Comparison of ENCODE assay signal across 8 cellular contexts in the genomic region with DNA sequence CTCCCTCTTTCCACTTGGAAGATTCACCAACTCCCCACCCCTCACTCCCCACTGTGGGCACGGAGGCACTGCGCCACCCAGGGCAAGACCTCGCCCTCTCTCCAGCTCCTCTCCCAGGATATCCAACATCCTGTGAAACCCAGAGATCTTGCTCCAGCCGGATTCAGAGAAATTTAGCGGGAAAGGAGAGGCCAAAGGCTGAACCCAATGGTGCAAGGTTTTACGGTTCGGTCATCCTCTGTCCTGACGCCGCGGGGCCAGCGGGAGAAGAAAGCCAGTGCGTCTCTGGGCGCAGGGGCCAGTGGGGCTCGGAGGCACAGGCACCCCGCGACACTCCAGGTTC. TPM values are rescaled to one million over a fixed set of nuclear protein-coding genes. Genes with fewer than 3 reads are reported as not detected.
DNase-seq lines count a peak whose midpoint lies in the region; ATAC-seq, FAIRE-seq and TF ChIP-seq lines count a peak whose summit lies in the region.

No MANE protein-coding gene starts in this region.

- POLR2A ChIA-PET in BJ (lab: Charles Lee): interaction anchor here (0.6 kb wide), 1 partner anchor 27 kb away, joined by 3 read pairs; no protein-coding TSS in a partner anchor

- H3K9me3 ChIP-seq in MG63: no peaks in the 10 kb centered on the region
- H3K9me3 ChIP-seq in ectodermal cell (ENCODE audit: control insufficient read depth, low read length): no peaks in the 10 kb centered on the region

- peaks cover 50 to 63% of the 10 kb centered on the region in 2 donors for H3K4me1 Mint-ChIP-seq in natural killer cell treated with Interleukin-12 subunit alpha and Interleukin-12 subunit beta and Interleukin-15 and Interleukin-18, amount 100 ng/mL, for 72 hours (ENCODE audit: low read depth in 2 of 2)

- peak overlapping the region; percentile 95 for H3K4me3 ChIP-seq in BJ (ENCODE audit: low read depth, low read length)
- H3K4me3 ChIP-seq in MG63: peak overlapping the region; percentile 97
- peak overlapping the region; percentile 50 for H3K4me3 ChIP-seq in ectodermal cell (ENCODE audit: insufficient read depth, low read depth, low read length)

- no peaks in the 10 kb centered on the region for H3K4me1 ChIP-seq in ectodermal cell (ENCODE audit: control insufficient read depth, insufficient read depth, low read length)

- peak overlapping the region; percentile 99 for H3K4me3 Mint-ChIP-seq in natural killer cell treated with Interleukin-12 subunit alpha and Interleukin-12 subunit beta and Interleukin-15 and Interleukin-18, amount 100 ng/mL, for 72 hours

- H3K27me3 ChIP-seq in BJ (ENCODE audit: control insufficient read depth, insufficient read depth, low read length): no peaks in the 10 kb centered on the region
- no peaks in the 10 kb centered on the region for H3K27me3 ChIP-seq in MG63
- peaks cover 52% of the 10 kb centered on the region for H3K27me3 ChIP-seq in ectodermal cell (ENCODE audit: control insufficient read depth, insufficient read depth, low read length, poor library complexity, severe bottlenecking)

- peaks cover 2% of the 10 kb centered on the region for H3K9me3 Mint-ChIP-seq in natural killer cell treated with Interleukin-12 subunit alpha and Interleukin-12 subunit beta and Interleukin-15 and Interleukin-18, amount 100 ng/mL, for 72 hours

- CTCF ChIA-PET in BJ (lab: Yijun Ruan, JAX): interaction anchor here (1.2 to 3.1 kb wide), 2 partner anchors 125 to 253 kb away, joined by 3 to 9 read pairs; no protein-coding TSS in a partner anchor

- H3K27ac Mint-ChIP-seq in natural killer cell treated with Interleukin-12 subunit alpha and Interleukin-12 subunit beta and Interleukin-15 and Interleukin-18, amount 100 ng/mL, for 72 hours: peak overlapping the region; percentile 97

- DNase-seq in BJ (ENCODE audit: low read depth) (no peak), MG63 (no peak), NCI-H446 treated with DMSO at 0.1 percent for 48 hours (lab: John Stamatoyannopoulos, UW) (no peak), frontal cortex (ENCODE audit: low spot score in 2 of 2) (no peak)
- no peak for DNase-seq in natural killer cell treated with Interleukin-12 subunit alpha and Interleukin-12 subunit beta and Interleukin-15 and Interleukin-18, amount 100 ng/mL, for 72 hours (ENCODE audit: low spot score)

- no peak for TF ChIP-seq CTCF in BJ (IDR thresholded peaks at IDR 0.05; ENCODE audit: insufficient read depth, low read depth, low read length)

- H3K27me3 Mint-ChIP-seq in natural killer cell treated with Interleukin-12 subunit alpha and Interleukin-12 subunit beta and Interleukin-15 and Interleukin-18, amount 100 ng/mL, for 72 hours: no peaks in the 10 kb centered on the region

- no peak for ATAC-seq in natural killer cell treated with Interleukin-12 subunit alpha and Interleukin-12 subunit beta and Interleukin-15 and Interleukin-18, amount 100 ng/mL, for 72 hours
- ATAC-seq in HG03139 (IDR thresholded peaks at IDR 0.05; ENCODE audit: unreplicated experiment) (no peak), HG03378 (IDR thresholded peaks at IDR 0.05; ENCODE audit: unreplicated experiment) (no peak)

- peaks cover 21% of the 10 kb centered on the region for H3K36me3 Mint-ChIP-seq in natural killer cell treated with Interleukin-12 subunit alpha and Interleukin-12 subunit beta and Interleukin-15 and Interleukin-18, amount 100 ng/mL, for 72 hours

- no peak overlapping the region for H3K27ac ChIP-seq in ectodermal cell (ENCODE audit: insufficient read depth, low read depth, low read length, poor library complexity, severe bottlenecking)

- no peak for FAIRE-seq in frontal cortex (lab: Jason Lieb, UNC)

- H3K36me3 ChIP-seq in BJ (ENCODE audit: control insufficient read depth, insufficient read depth, low read length) (no peaks in the 10 kb centered on the region), MG63 (peaks cover 46% of the 10 kb centered on the region), ectodermal cell (ENCODE audit: control insufficient read depth, insufficient read depth, low read length) (no peaks in the 10 kb centered on the region)

- WGBS in ectodermal cell, 2 experiments: 10 to 11% methylated on average over 16 of the region's 16 CpGs

RNA-seq across cellular contexts. Expression of a gene that starts 0.4 kb away (rescaled TPM):
- polyA plus RNA-seq in BJ (2011; rRNA removed): 794 and 1,200 TPM in 2 replicates
- polyA minus RNA-seq in BJ (2011; rRNA and poly(A)+ RNA removed): 596 and 791 TPM in 2 replicates
- total RNA-seq in MG63 (2014; rRNA removed; shearing (Covaris generic); ENCODE audit: low replicate concordance): 1,423 and 1,833 TPM in 2 replicates
- polyA plus RNA-seq in ectodermal cell (2013, experiment 1 of 4): 3.6 TPM
- polyA plus RNA-seq in ectodermal cell (2013, experiment 2 of 4): 3.4 TPM
- 9.2 TPM for polyA plus RNA-seq in ectodermal cell (2013, experiment 3 of 4)
- polyA plus RNA-seq in ectodermal cell (2013, experiment 4 of 4): 7.5 TPM
- 100 to 1,000 TPM; 698 to 736 TPM for total RNA-seq in natural killer cell treated with Interleukin-12 subunit alpha and Interleukin-12 subunit beta and Interleukin-15 and Interleukin-18, amount 100 ng/mL, for 72 hours
- total RNA-seq in frontal cortex: 4.1 TPM

Comparison
In these comparisons a context has a peak if more than half of its experiments do, and no peak if none do; other contexts are left out.
1. RNA of a gene that starts 0.4 kb away (total RNA-seq): 1,423 to 1,833 TPM in MG63 and 698 to 736 TPM in natural killer cell treated with Interleukin-12 subunit alpha and Interleukin-12 subunit beta and Interleukin-15 and Interleukin-18, amount 100 ng/mL, for 72 hours; 4.1 TPM in frontal cortex (single experiment); every median in the first group is over 100 times any median in the second.
2. Peak in every context shown above with its lines, with median percentiles within 50 percentile points of each other: H3K4me3 ChIP-seq.